ENCODE assay signal across 1 cellular context in the genomic region with DNA sequence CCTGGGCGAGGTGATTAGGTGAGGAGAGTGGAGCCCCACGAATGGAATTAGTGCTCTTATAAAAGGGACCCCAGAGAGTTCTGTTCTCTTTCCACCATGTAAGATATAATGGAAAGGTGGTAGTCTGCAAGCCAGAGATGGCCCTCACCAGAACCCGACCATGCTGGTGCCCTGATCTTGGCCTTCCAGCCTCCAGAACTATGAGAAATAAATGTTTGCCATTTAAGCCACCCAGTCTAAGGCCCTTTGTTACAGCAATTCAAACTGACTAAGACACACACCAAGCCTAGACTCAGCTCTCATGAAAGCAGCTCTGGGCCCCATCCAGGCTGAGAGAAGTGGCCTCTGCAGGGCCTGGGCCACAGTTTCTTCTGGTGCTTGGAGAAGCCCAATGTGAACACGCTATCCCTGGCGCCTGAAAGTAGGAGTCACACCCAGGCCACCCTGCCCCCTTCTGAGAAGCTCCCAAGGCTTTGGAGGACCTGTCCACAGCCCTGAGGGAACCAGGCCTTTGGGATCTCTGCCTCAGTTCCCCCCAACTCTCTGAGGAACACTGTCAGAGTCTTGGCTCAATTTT.
TF ChIP-seq lines count a peak whose summit lies in the region.

No MANE protein-coding gene starts in this region.

TF ChIP-seq in WTC11, 78 proteins besides CTCF, POLR2A, EP300 and RAD21 (continued from another document):
- TF ChIP-seq HMGA2 (CRISPR knock-in tag; IDR thresholded peaks at IDR 0.05), result no peak
